24 cellular contexts compared by ENCODE assay signal in the genomic region with DNA sequence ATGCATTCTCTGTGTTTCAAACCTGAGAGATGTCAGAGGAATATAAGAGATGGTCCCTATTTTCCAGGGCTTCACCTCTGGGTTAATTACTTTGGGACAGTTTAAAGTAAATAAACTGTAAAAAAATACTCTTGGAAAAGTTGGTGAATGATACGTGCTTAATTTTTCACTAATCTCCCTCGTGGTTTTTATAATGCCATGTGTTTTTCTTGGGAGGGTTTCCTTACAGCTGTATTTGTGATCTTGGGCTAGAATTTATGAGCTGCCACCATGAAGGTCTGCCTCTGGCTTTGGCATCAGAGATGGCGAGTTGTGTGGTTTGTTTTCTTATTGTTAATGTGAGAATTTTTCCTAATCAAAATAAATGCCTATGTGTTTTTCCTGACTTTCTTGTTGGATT.
DNase-seq lines count a peak whose midpoint lies in the region; ATAC-seq, FAIRE-seq and TF ChIP-seq lines count a peak whose summit lies in the region.
"Had no signal": no experiment of that assay in that cellular context is flagged by ENCODE, and none has a peak within 500 bp of the region (broad histone marks: within the 10 kb centered on the region; RNA-seq: fewer than 3 reads in every experiment).

No MANE protein-coding gene starts in this region.

- no peak for ATAC-seq in GM12878
- no peak for ATAC-seq in heart right ventricle
- ATAC-seq in activated CD8-positive, alpha-beta memory T cell treated with anti-CD3 and anti-CD28 coated beads, Interleukin-2, amount 10 ng/mL, durations not matched to agents 7 days and 5 days = no peak
- ATAC-seq: A549; CD8-positive, alpha-beta T cell had no signal

- H3K27ac Mint-ChIP-seq in activated CD8-positive, alpha-beta memory T cell treated with anti-CD3 and anti-CD28 coated beads, Interleukin-2, amount 10 ng/mL, durations not matched to agents 7 days and 5 days = no peak overlapping the region
- H3K27ac Mint-ChIP-seq: B cell; CD4-positive, alpha-beta T cell; CD8-positive, alpha-beta T cell had no signal

- intact Hi-C loops in GM12878 (cut with micrococcal nuclease; ENCODE audit: unreplicated experiment) = loop anchor here (5.0 kb wide), 1 partner anchor 159 kb away; no protein-coding TSS in a partner anchor
- intact Hi-C loops in heart right ventricle (cut with DNase I) = loop anchor here in 1 of 10 donors (10.0 kb wide), 1 partner anchor 1856 kb away; no protein-coding TSS in a partner anchor

- no peaks in the 10 kb centered on the region for H3K4me1 Mint-ChIP-seq in activated CD8-positive, alpha-beta memory T cell treated with anti-CD3 and anti-CD28 coated beads, Interleukin-2, amount 10 ng/mL, durations not matched to agents 7 days and 5 days

- H3K27me3 ChIP-seq in GM12878 (replicated peaks in 1 of 2; ENCODE audit: control insufficient read depth in 2 of 2, insufficient read depth in 2 of 2, low read length in 1 of 2) (no peaks in the 10 kb centered on the region), heart right ventricle (no peaks in the 10 kb centered on the region)
- H3K27me3 ChIP-seq: BLaER1 treated with 17β-estradiol and CSF1 and Interleukin-3, amounts not matched to agents 10 nM and 100 nM had no signal

- H3K4me3 ChIP-seq in HEK293 (ENCODE audit: low read depth, low read length) = no peak overlapping the region
- H3K4me3 ChIP-seq in GM12878 = no peak overlapping the region
- H3K4me3 ChIP-seq in heart right ventricle = no peak overlapping the region
- H3K4me3 ChIP-seq: A549; BLaER1 treated with 17β-estradiol and CSF1 and Interleukin-3, amounts not matched to agents 10 nM and 100 nM had no signal

- peaks cover 9% of the 10 kb centered on the region for H3K79me2 ChIP-seq in GM12878 (ENCODE audit: control insufficient read depth, insufficient read depth, low read length)

- CTCF ChIA-PET in HEK293 (lab: Yijun Ruan, JAX) (interaction anchor here (0.6 to 0.9 kb wide), 2 partner anchors 11 to 145 kb away, joined by 4 read pairs; no protein-coding TSS in a partner anchor), GM12878 (lab: Yijun Ruan, JAX) (interaction anchor here (0.6 kb wide), 1 partner anchor 146 kb away, joined by 3 read pairs; no protein-coding TSS in a partner anchor)
- CTCF ChIA-PET in activated CD8-positive, alpha-beta memory T cell treated with anti-CD3 and anti-CD28 coated beads, Interleukin-2, amount 10 ng/mL, durations not matched to agents 7 days and 5 days (lab: Charles Lee) = no interaction called here

- no peak overlapping the region for H3K4me3 Mint-ChIP-seq in activated CD8-positive, alpha-beta memory T cell treated with anti-CD3 and anti-CD28 coated beads, Interleukin-2, amount 10 ng/mL, durations not matched to agents 7 days and 5 days
- H3K4me3 Mint-ChIP-seq: B cell; CD4-positive, alpha-beta T cell; CD8-positive, alpha-beta T cell had no signal

- no peaks in the 10 kb centered on the region for H4K20me1 ChIP-seq in GM12878 (ENCODE audit: control insufficient read depth, insufficient read depth)

- POLR2A ChIA-PET in HEK293 (lab: Yijun Ruan, JAX) (no interaction called here), GM12878 (lab: Charles Lee) (no interaction called here)

- BruUV-seq in GM12878 (replicated peaks; lab: Mats Ljungman, UMichigan) = no TSS peak

- H3K9me3 Mint-ChIP-seq in activated CD8-positive, alpha-beta memory T cell treated with anti-CD3 and anti-CD28 coated beads, Interleukin-2, amount 10 ng/mL, durations not matched to agents 7 days and 5 days (ENCODE audit: low read depth) = no peaks in the 10 kb centered on the region
- H3K9me3 Mint-ChIP-seq: CD4-positive, alpha-beta T cell; CD8-positive, alpha-beta T cell had no signal

- TF ChIP-seq RAD21 in GM12878 (IDR thresholded peaks at IDR 0.05; ENCODE audit: insufficient read depth, low read depth, low read length) = no peak

- H3K4me1 ChIP-seq in HEK293 (ENCODE audit: control insufficient read depth, insufficient read depth, low read length) (peaks cover 26% of the 10 kb centered on the region), GM12878 (ENCODE audit: control insufficient read depth, insufficient read depth, low read length) (peaks cover 16% of the 10 kb centered on the region), heart right ventricle (no peaks in the 10 kb centered on the region)
- H3K4me1 ChIP-seq: A549; BLaER1 treated with 17β-estradiol and CSF1 and Interleukin-3, amounts not matched to agents 10 nM and 100 nM had no signal

- in situ Hi-C loops in Caki2 (cut with HindIII; ENCODE audit: low pct_unique_long_range_greater_than_20kb, low sequenced_read_pairs) (no loop called here), GM12878 (cut with MboI) (no loop called here)

- no peaks in the 10 kb centered on the region for H3K36me3 Mint-ChIP-seq in activated CD8-positive, alpha-beta memory T cell treated with anti-CD3 and anti-CD28 coated beads, Interleukin-2, amount 10 ng/mL, durations not matched to agents 7 days and 5 days
- H3K36me3 Mint-ChIP-seq: CD8-positive, alpha-beta T cell had no signal

- SMC1A ChIA-PET in GM12878 (lab: Charles Lee; ENCODE audit: uncharacterized antibody, unreplicated experiment) = interaction anchor here (0.6 to 8.8 kb wide), 4 partner anchors 13 to 303 kb away, joined by 3 to 72 read pairs (median 4); no protein-coding TSS in a partner anchor

- 61% methylated on average over 3 of the region's 3 CpGs for WGBS in GM12878 (ENCODE audit: insufficient coverage, insufficient replicate concordance, low lambda C conversion rate, missing lambda C conversion rate)
- WGBS in heart right ventricle, 2 donors = 63 to 78% methylated on average over 3 of the region's 3 CpGs

- H3K9ac ChIP-seq in GM12878 (ENCODE audit: control insufficient read depth, insufficient read depth, low read length) = no peak overlapping the region
- H3K9ac ChIP-seq: BLaER1 treated with 17β-estradiol and CSF1 and Interleukin-3, amounts not matched to agents 10 nM and 100 nM had no signal

- H3K9me3 ChIP-seq in HEK293 (ENCODE audit: control insufficient read depth, insufficient read depth, low read depth, low read length) = no peaks in the 10 kb centered on the region
- peaks cover 3% of the 10 kb centered on the region for H3K9me3 ChIP-seq in GM12878 (replicated peaks; ENCODE audit: control insufficient read depth, insufficient read depth, low read length)
- H3K9me3 ChIP-seq in heart right ventricle = peaks cover 0 to 16% (median 0%) of the 10 kb centered on the region in 11 donors

- peak; percentile 16 for DNase-seq in Caki2 (ENCODE audit: low read depth)
- no peak for DNase-seq in GM12878 (ENCODE audit: low read depth, low spot score)
- no peak for DNase-seq in heart right ventricle
- no peak for DNase-seq in globus pallidus (ENCODE audit: low spot score)
- no peak for DNase-seq in activated CD8-positive, alpha-beta memory T cell treated with anti-CD3 and anti-CD28 coated beads, Interleukin-2, amount 10 ng/mL, durations not matched to agents 7 days and 5 days
- DNase-seq: AML-193; Caco-2; CD4-positive, alpha-beta T cell; CD8-positive, alpha-beta T cell; DMS 273 treated with DMSO at 0.1 percent for 48 hours; DMS153; DMS53; DMS79; DND-41; EL; GDM1 had no signal

- peaks cover 3% of the 10 kb centered on the region for H3K27me3 Mint-ChIP-seq in activated CD8-positive, alpha-beta memory T cell treated with anti-CD3 and anti-CD28 coated beads, Interleukin-2, amount 10 ng/mL, durations not matched to agents 7 days and 5 days
- H3K27me3 Mint-ChIP-seq: B cell; CD4-positive, alpha-beta T cell had no signal

- RAD21 ChIA-PET in GM12878 (lab: Charles Lee; ENCODE audit: unreplicated experiment) = interaction anchor here (1.3 to 4.8 kb wide), 3 partner anchors 11 to 118 kb away, joined by 3 to 39 read pairs (median 6); no protein-coding TSS in a partner anchor

- TF ChIP-seq POLR2A in GM12878 (IDR thresholded peaks at IDR 0.05; ENCODE audit: low read depth, low read length) = no peak

- H3K4me2 ChIP-seq in GM12878 (ENCODE audit: control insufficient read depth, insufficient read depth) = no peak overlapping the region
- H3K4me2 ChIP-seq: A549; BLaER1 treated with 17β-estradiol and CSF1 and Interleukin-3, amounts not matched to agents 10 nM and 100 nM had no signal

- FAIRE-seq in GM12878 (lab: Jason Lieb, UNC) = no peak
- FAIRE-seq: A549, GM12892, GM18507 had no signal

- no peak overlapping the region for H2AFZ ChIP-seq in GM12878 (ENCODE audit: control insufficient read depth, low read depth, low read length)

- TF ChIP-seq CTCF in HEK293 (tag by site-specific recombination; IDR thresholded peaks at IDR 0.05) (no peak), GM12878 (IDR thresholded peaks at IDR 0.05 in 2 of 3, conservative IDR thresholded peaks at IDR 0.05 in 1 of 3; ENCODE audit: control insufficient read depth in 2 of 3, extremely low read depth in 1 of 3, insufficient read depth in 1 of 3, low read depth in 3 of 3, low read length in 3 of 3) (no peak), heart right ventricle (IDR thresholded peaks at IDR 0.05) (no peak)

- H3K27ac ChIP-seq in HEK293 (ENCODE audit: extremely low read depth, low read depth, low read length) (no peak overlapping the region), GM12878 (ENCODE audit: control insufficient read depth, insufficient read depth) (peak overlapping the region; percentile 10; the same call in 1 of the 2 replicates), heart right ventricle (no peak overlapping the region)
- H3K27ac ChIP-seq: 22Rv1; A549; BLaER1 treated with 17β-estradiol and CSF1 and Interleukin-3, amounts not matched to agents 10 nM and 100 nM; C4-2B had no signal

- no peaks in the 10 kb centered on the region for H3K36me3 ChIP-seq in HEK293 (ENCODE audit: control insufficient read depth in 2 of 2, insufficient read depth in 1 of 2, low read length in 2 of 2)
- H3K36me3 ChIP-seq in GM12878 (ENCODE audit: control insufficient read depth in 2 of 2, insufficient read depth in 2 of 2, low read length in 1 of 2) = no peaks in the 10 kb centered on the region
- no peaks in the 10 kb centered on the region for H3K36me3 ChIP-seq in heart right ventricle

- no peak for TF ChIP-seq EP300 in GM12878 (IDR thresholded peaks at IDR 0.05; ENCODE audit: borderline replicate concordance in 1 of 2, control insufficient read depth in 1 of 2, low read depth in 2 of 2, low read length in 2 of 2)

TF ChIP-seq in HEK293, 187 proteins besides CTCF, POLR2A, EP300 and RAD21 (continues in another document):
- peak; percentile 46; the same call in 1 of the 2 replicates for TF ChIP-seq OSR2 (tag by site-specific recombination; IDR thresholded peaks at IDR 0.05)

TF ChIP-seq in GM12878, 131 proteins besides CTCF, POLR2A, EP300 and RAD21 (continues in another document):
- TF ChIP-seq MTA3 (IDR thresholded peaks at IDR 0.05; ENCODE audit: borderline replicate concordance, low read length) = no peak
